Comparison of ENCODE assay signal across 25 cellular contexts in genomic region chr20:61967300-61967699, GRCh38.
DNase-seq lines count a peak whose midpoint lies in the region; ATAC-seq, FAIRE-seq and TF ChIP-seq lines count a peak whose summit lies in the region.
"Had no signal": no experiment of that assay in that cellular context is flagged by ENCODE, and none has a peak within 500 bp of the region (broad histone marks: within the 10 kb centered on the region; RNA-seq: fewer than 3 reads in every experiment).

No MANE protein-coding gene starts in this region.

- H3K4me3 ChIP-seq in HepG2 (replicated peaks in 1 of 3; ENCODE audit: insufficient read depth in 1 of 3, low read depth in 2 of 3, low read length in 3 of 3) (no peak overlapping the region), right lobe of liver (no peak overlapping the region), esophagus muscularis mucosa (no peak overlapping the region)
- H3K4me3 ChIP-seq: BLaER1 treated with 17β-estradiol and CSF1 and Interleukin-3, amounts not matched to agents 10 nM and 100 nM; GM12878; GM23338 had no signal

- TF ChIP-seq RAD21 in HepG2 (CRISPR knock-in tag; IDR thresholded peaks at IDR 0.05), result no peak

- H3K36me3 Mint-ChIP-seq in osteocyte (ENCODE audit: unreplicated experiment), result peaks cover 3% of the 10 kb centered on the region

- no peak overlapping the region for H3K4me3 Mint-ChIP-seq in osteocyte (ENCODE audit: unreplicated experiment)
- H3K4me3 Mint-ChIP-seq: CD14-positive monocyte; CD4-positive, alpha-beta T cell; GM23338; H9 had no signal

- no peaks in the 10 kb centered on the region for H4K20me1 ChIP-seq in HepG2 (ENCODE audit: insufficient read depth, low read length)

- no peak overlapping the region for H3K9ac ChIP-seq in HepG2 (ENCODE audit: insufficient read depth, low read depth, low read length)
- H3K9ac ChIP-seq: BLaER1 treated with 17β-estradiol and CSF1 and Interleukin-3, amounts not matched to agents 10 nM and 100 nM had no signal

- no peak overlapping the region for H2AFZ ChIP-seq in HepG2 (ENCODE audit: low read length)
- H2AFZ ChIP-seq: GM23338 had no signal

- H3K79me2 ChIP-seq in HepG2 (ENCODE audit: insufficient read depth, low read length), result no peaks in the 10 kb centered on the region

- DNase-seq in HepG2 (ENCODE audit: low spot score) (no peak), right lobe of liver (no peak), mesenteric fat pad (ENCODE audit: low spot score) (peak; percentile 43), osteocyte (ENCODE audit: extremely low spot score, unreplicated experiment) (peak; percentile 56), ureter (ENCODE audit: low spot score) (peak; percentile 39), NCI-H526 (lab: John Stamatoyannopoulos, UW) (no peak), esophagus muscularis mucosa (ENCODE audit: extremely low spot score) (no peak)
- DNase-seq: AML-193; BE2C; CD4-positive, alpha-beta T cell; CD8-positive, alpha-beta memory T cell; DMS 273 treated with DMSO at 0.1 percent for 48 hours; DMS79; EL; GDM1; H9 had no signal

- H3K4me1 Mint-ChIP-seq in osteocyte (ENCODE audit: unreplicated experiment), result no peaks in the 10 kb centered on the region
- H3K4me1 Mint-ChIP-seq: CD14-positive monocyte; CD8-positive, alpha-beta memory T cell had no signal

- H3K27me3 Mint-ChIP-seq in osteocyte (ENCODE audit: unreplicated experiment), result no peaks in the 10 kb centered on the region

- H3K27ac ChIP-seq in HepG2 (ENCODE audit: extremely low read length, insufficient read depth, low read length) (no peak overlapping the region), right lobe of liver (no peak overlapping the region), esophagus muscularis mucosa (replicated peaks in 1 of 4) (no peak overlapping the region)
- H3K27ac ChIP-seq: 22Rv1; BLaER1 treated with 17β-estradiol and CSF1 and Interleukin-3, amounts not matched to agents 10 nM and 100 nM had no signal

- H3K4me1 ChIP-seq in HepG2 (ENCODE audit: insufficient read depth, low read length) (peaks cover 31% of the 10 kb centered on the region), right lobe of liver (no peaks in the 10 kb centered on the region), esophagus muscularis mucosa (peaks cover 0 to 9% (median 3%) of the 10 kb centered on the region in 4 donors)
- H3K4me1 ChIP-seq: BE2C; BLaER1 treated with 17β-estradiol and CSF1 and Interleukin-3, amounts not matched to agents 10 nM and 100 nM had no signal

- no peaks in the 10 kb centered on the region for H3K9me3 Mint-ChIP-seq in osteocyte (ENCODE audit: unreplicated experiment)
- H3K9me3 Mint-ChIP-seq: CD4-positive, alpha-beta T cell; GM23338; H9 had no signal

- H3K4me2 ChIP-seq in HepG2 (ENCODE audit: low read depth, low read length), result peak overlapping the region; percentile 69
- H3K4me2 ChIP-seq: BLaER1 treated with 17β-estradiol and CSF1 and Interleukin-3, amounts not matched to agents 10 nM and 100 nM; GM23338 had no signal

- H3K36me3 ChIP-seq in HepG2 (replicated peaks in 1 of 2; ENCODE audit: control insufficient read depth in 1 of 2, insufficient read depth in 2 of 2, low read length in 2 of 2) (peaks cover 3 to 7% of the 10 kb centered on the region in 2 experiments; a peak in 4 of 5 replicates), right lobe of liver (no peaks in the 10 kb centered on the region), esophagus muscularis mucosa (peaks cover under 1 to 8% (median 3%) of the 10 kb centered on the region in 4 donors)

- CTCF ChIA-PET in HepG2 (lab: Yijun Ruan, JAX; ENCODE audit: low intra/inter-chr PET ratio, low total read pairs), result no interaction called here

- intact Hi-C loops in HepG2 (cut with micrococcal nuclease; ENCODE audit: unreplicated experiment), result no loop called here
- intact Hi-C loops in right lobe of liver (cut with DNase I), result no loop called here
- intact Hi-C loops in esophagus muscularis mucosa (cut with DNase I), result no loop called here

- no peak for TF ChIP-seq POLR2A in HepG2 (IDR thresholded peaks at IDR 0.05; ENCODE audit: insufficient read depth in 1 of 2, low read depth in 2 of 2, low read length in 2 of 2)
- no peak for TF ChIP-seq POLR2A in right lobe of liver (IDR thresholded peaks at IDR 0.05)
- TF ChIP-seq POLR2A in esophagus muscularis mucosa (IDR thresholded peaks at IDR 0.05; ENCODE audit: low read depth), result no peak

- POLR2A ChIA-PET in HepG2 (lab: Yijun Ruan, JAX), result no interaction called here

- H3K27ac Mint-ChIP-seq in osteocyte (ENCODE audit: unreplicated experiment), result no peak overlapping the region
- H3K27ac Mint-ChIP-seq: CD14-positive monocyte; CD4-positive, alpha-beta T cell; GM23338; H9 had no signal

- FAIRE-seq in HepG2 (lab: Jason Lieb, UNC), result no peak
- FAIRE-seq: A204.1, D721Med, GM12878, GM19239 had no signal

- no peak for TF ChIP-seq EP300 in HepG2 (IDR thresholded peaks at IDR 0.05; ENCODE audit: low read depth in 2 of 2, low read length in 2 of 2)
- no peak for TF ChIP-seq EP300 in HepG2 (CRISPR knock-in tag; IDR thresholded peaks at IDR 0.05; ENCODE audit: borderline replicate concordance)
- TF ChIP-seq EP300 in esophagus muscularis mucosa (IDR thresholded peaks at IDR 0.05), result no peak

- 57% methylated on average over 7 of the region's 7 CpGs for WGBS in HepG2 (ENCODE audit: low lambda C conversion rate)
- WGBS in right lobe of liver (ENCODE audit: insufficient coverage, low coverage, low lambda C conversion rate, missing lambda C conversion rate), result 49% methylated on average over 4 of the region's 7 CpGs
- WGBS in esophagus muscularis mucosa, result 65% methylated on average over 5 of the region's 7 CpGs

- H3K9me3 ChIP-seq in HepG2 (ENCODE audit: low read length) (no peaks in the 10 kb centered on the region), right lobe of liver (no peaks in the 10 kb centered on the region), esophagus muscularis mucosa (no peaks in the 10 kb centered on the region)
- H3K9me3 ChIP-seq: BE2C had no signal

- no peaks in the 10 kb centered on the region; a peak in 1 of 5 replicates for H3K27me3 ChIP-seq in HepG2 (ENCODE audit: control insufficient read depth in 1 of 2, insufficient read depth in 2 of 2, low read length in 2 of 2)
- no peaks in the 10 kb centered on the region for H3K27me3 ChIP-seq in right lobe of liver
- H3K27me3 ChIP-seq in esophagus muscularis mucosa, result peaks cover 0 to 43% (median 15%) of the 10 kb centered on the region in 4 donors
- H3K27me3 ChIP-seq: BE2C had no signal

- TF ChIP-seq CTCF in HepG2 (CRISPR knock-in tag; IDR thresholded peaks at IDR 0.05) (no peak), right lobe of liver (IDR thresholded peaks at IDR 0.05) (no peak), osteocyte (IDR thresholded peaks at IDR 0.05) (no peak), esophagus muscularis mucosa (IDR thresholded peaks at IDR 0.05) (no peak)

- in situ Hi-C loops in HepG2 (cut with HindIII; ENCODE audit: extremely low pct_ligation_motif_present, low pct_unique_long_range_greater_than_20kb), result loop anchor here (5.0 kb wide), 1 partner anchor 50 kb away; no protein-coding TSS in a partner anchor

- ATAC-seq in HepG2, result no peak
- ATAC-seq in right lobe of liver, result no peak
- ATAC-seq in activated CD4-positive, CD25-positive, alpha-beta regulatory T cell treated with anti-CD3 and anti-CD28 coated beads, Interleukin-2, amount 50 U/mL, for 24 hours, result no peak
- ATAC-seq: GM12878, GM23338 had no signal

- BruUV-seq in HepG2 (replicated peaks; lab: Mats Ljungman, UMichigan), result no TSS peak

TF ChIP-seq in HepG2, 621 proteins besides CTCF, POLR2A, EP300 and RAD21:
- no peak for TF ChIP-seq TAF1 (CRISPR knock-in tag; IDR thresholded peaks at IDR 0.05)
- peak; percentile 64 for TF ChIP-seq HNRNPK (IDR thresholded peaks at IDR 0.05; ENCODE audit: low read depth, low read length, poor library complexity, severe bottlenecking)
- TF ChIP-seq PCBP1 (IDR thresholded peaks at IDR 0.05; ENCODE audit: borderline replicate concordance, low read depth, low read length), result 0 out of 2 replicates have a peak, but pooled peaks have one; percentile 75
- no peak for TF ChIP-seq ZNF280B (CRISPR knock-in tag; IDR thresholded peaks at IDR 0.05; ENCODE audit: borderline replicate concordance)

Comparison
In these comparisons a context has a peak if more than half of its experiments do, and no peak if none do; other contexts are left out.
1. DNase-seq: peak in mesenteric fat pad (single experiment), osteocyte (single experiment) and ureter (single experiment); none in HepG2 (single experiment), right lobe of liver (0 of 3), NCI-H526 (0 of 2) and esophagus muscularis mucosa (single experiment).